ENCODE assay signal across 15 cellular contexts in the genomic region with DNA sequence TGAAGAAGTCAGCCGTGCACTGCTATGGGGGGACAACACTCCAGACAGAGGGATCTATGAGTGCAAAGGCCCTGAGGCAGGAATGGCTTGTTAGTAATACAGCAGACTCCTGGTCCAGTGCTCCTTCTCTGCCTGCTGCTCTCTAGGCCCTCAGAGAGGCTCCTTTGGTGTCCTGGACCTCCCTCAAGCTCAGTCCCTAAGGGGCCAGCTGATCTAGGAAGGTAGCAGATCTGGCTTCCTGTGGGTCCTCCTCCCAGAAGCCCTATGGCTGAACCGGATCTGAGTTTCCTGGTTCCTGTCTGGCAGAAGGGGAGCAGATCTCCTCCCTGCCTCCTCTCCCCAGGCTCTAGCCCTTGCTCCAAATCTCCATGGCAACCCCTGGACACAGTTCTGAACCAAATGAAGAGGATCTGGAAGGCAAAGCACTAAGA. TPM values are rescaled to one million over a fixed set of nuclear protein-coding genes. Genes with fewer than 3 reads are reported as not detected.
DNase-seq lines count a peak whose midpoint lies in the region; ATAC-seq and TF ChIP-seq lines count a peak whose summit lies in the region.
"Had no signal": no experiment of that assay in that cellular context is flagged by ENCODE, and none has a peak within 500 bp of the region (broad histone marks: within the 10 kb centered on the region; RNA-seq: fewer than 3 reads in every experiment).

A gene with protein sequence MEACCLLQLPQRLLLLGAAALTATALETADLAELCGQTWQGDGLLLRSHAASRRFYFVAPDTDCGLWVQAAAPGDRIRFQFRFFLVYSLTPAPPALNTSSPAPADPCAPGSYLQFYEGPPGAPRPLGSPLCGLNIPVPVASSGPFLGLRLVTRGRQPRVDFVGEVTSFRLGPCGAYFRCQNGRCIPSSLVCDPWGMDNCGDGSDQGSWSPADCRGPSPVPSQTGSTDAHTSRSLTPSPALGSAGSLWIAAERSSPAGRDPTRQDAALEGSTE (plus strand): TSS at position 391 of the 431 bp plus-strand sequence. CDS start 187 bp downstream, outside the sequence.

- H3K4me1 Mint-ChIP-seq in activated CD4-positive, alpha-beta memory T cell treated with anti-CD3 and anti-CD28 coated beads for 36 hours (ENCODE audit: low read depth) = peaks cover 2% of the 10 kb centered on the region

- no peaks in the 10 kb centered on the region for H3K9me3 Mint-ChIP-seq in activated CD4-positive, alpha-beta memory T cell treated with anti-CD3 and anti-CD28 coated beads for 36 hours

- H3K4me3 Mint-ChIP-seq in activated CD4-positive, alpha-beta memory T cell treated with anti-CD3 and anti-CD28 coated beads for 36 hours = no peak within 1 kb of the TSS

- ATAC-seq in SK-N-SH treated with all-trans-retinoic acid at 6 μM for 48 hours = peak; percentile 15; the same call in 2 of the 3 replicates
- ATAC-seq in GM21367 (IDR thresholded peaks at IDR 0.05; ENCODE audit: unreplicated experiment) = no peak

- CTCF ChIA-PET in activated CD4-positive, alpha-beta memory T cell treated with anti-CD3 and anti-CD28 coated beads for 36 hours (lab: Charles Lee) = no interaction called here

- POLR2A ChIA-PET in activated CD4-positive, alpha-beta memory T cell treated with anti-CD3 and anti-CD28 coated beads for 36 hours (lab: Charles Lee) = no interaction called here

- no peaks in the 10 kb centered on the region for H3K36me3 Mint-ChIP-seq in activated CD4-positive, alpha-beta memory T cell treated with anti-CD3 and anti-CD28 coated beads for 36 hours

- peak; percentile 49 for DNase-seq in AG08395 (ENCODE audit: low spot score)
- peak; percentile 40 for DNase-seq in GM03348 (ENCODE audit: low spot score)
- peak; percentile 49 for DNase-seq in left kidney (ENCODE audit: low read depth, low spot score)
- DNase-seq in NK-92 (lab: John Stamatoyannopoulos, UW; ENCODE audit: unreplicated experiment) = no peak
- no peak for DNase-seq in activated CD4-positive, alpha-beta memory T cell treated with anti-CD3 and anti-CD28 coated beads for 36 hours
- no peak for DNase-seq in DMS114 treated with DMSO at 0.1 percent for 48 hours (lab: John Stamatoyannopoulos, UW; ENCODE audit: unreplicated experiment)
- DNase-seq: brain microvascular endothelial cell; effector CD8-positive, alpha-beta T cell; glutamatergic neuron; NCI-H2029; stimulated activated CD4-positive, alpha-beta T cell treated with anti-CD3 and anti-CD28 coated beads, Interleukin-2, amount 100 ng/mL, for 24 hours had no signal

- H3K27ac Mint-ChIP-seq in activated CD4-positive, alpha-beta memory T cell treated with anti-CD3 and anti-CD28 coated beads for 36 hours = no peak within 1 kb of the TSS

- intact Hi-C loops in activated CD4-positive, alpha-beta memory T cell treated with anti-CD3 and anti-CD28 coated beads for 36 hours (cut with micrococcal nuclease) = no loop called here

- peaks cover 12% of the 10 kb centered on the region for H3K27me3 Mint-ChIP-seq in activated CD4-positive, alpha-beta memory T cell treated with anti-CD3 and anti-CD28 coated beads for 36 hours

TF ChIP-seq in SK-N-SH treated with all-trans-retinoic acid at 6 μM for 48 hours, 23 proteins besides CTCF, POLR2A, EP300 and RAD21:
- no peak for TF ChIP-seq BACH2 (CRISPR knock-in tag; IDR thresholded peaks at IDR 0.05; ENCODE audit: borderline replicate concordance)

RNA-seq across cellular contexts. Expression of the gene that starts here (rescaled TPM):
- not detected for total RNA-seq in activated CD4-positive, alpha-beta memory T cell treated with anti-CD3 and anti-CD28 coated beads for 36 hours
- total RNA-seq: kidney epithelial cell, SK-MEL-5 had no signal

Comparison
In these comparisons a context has a peak if more than half of its experiments do, and no peak if none do; other contexts are left out.
1. DNase-seq: peak in AG08395 (single experiment), GM03348 (single experiment) and left kidney (single experiment); none in NK-92 (single experiment), activated CD4-positive, alpha-beta memory T cell treated with anti-CD3 and anti-CD28 coated beads for 36 hours (single experiment) and DMS114 treated with DMSO at 0.1 percent for 48 hours (single experiment).